In genomic region chr3:52536369-52537164, GRCh38 we compare ENCODE assay signal across 1 cellular context.
TF ChIP-seq lines count a peak whose summit lies in the region.

Gene UQCC5, plus strand, starts transcription at chr3:52536605. Its CDS starts 151 bp downstream, at chr3:52536756.

TF ChIP-seq in K562, 482 proteins besides CTCF, POLR2A, EP300 and RAD21 (continued from another document and continues in another):
- TF ChIP-seq MGA (IDR thresholded peaks at IDR 0.05) (peak; percentile 60), SMARCE1 (IDR thresholded peaks at IDR 0.05) (0 out of 2 replicates have a peak, but pooled peaks have one; percentile 15), USF2 (CRISPR knock-in tag; IDR thresholded peaks at IDR 0.05) (peak; percentile 91), ETV1 (tag; conservative IDR thresholded peaks at IDR 0.05; ENCODE audit: low read depth) (peak; percentile 70), MXI1 (IDR thresholded peaks at IDR 0.05; ENCODE audit: low read depth, low read length) (peak; percentile 89), ETV5 (CRISPR knock-in tag; IDR thresholded peaks at IDR 0.05; ENCODE audit: low read depth) (0 out of 2 replicates have a peak, but pooled peaks have one; percentile 41), POLR2B (IDR thresholded peaks at IDR 0.05; ENCODE audit: low read depth, partially characterized antibody) (peak; percentile 84), TGIF2 (CRISPR knock-in tag; IDR thresholded peaks at IDR 0.05) (no peak), ZNF696 (CRISPR knock-in tag; conservative IDR thresholded peaks at IDR 0.05) (no peak), NR1H2 (CRISPR knock-in tag; IDR thresholded peaks at IDR 0.05) (no peak), KLF13 (tag; IDR thresholded peaks at IDR 0.05; ENCODE audit: borderline replicate concordance, low read depth) (peak; percentile 79; the same call in 1 of the 2 replicates), ZNF316 (IDR thresholded peaks at IDR 0.05) (no peak), RBM39 (optimal IDR thresholded peaks at IDR 0.05; ENCODE audit: low read depth, low read length) (no peak), ZNF76 (CRISPR knock-in tag; IDR thresholded peaks at IDR 0.05; ENCODE audit: borderline replicate concordance) (no peak), MAZ (CRISPR knock-in tag; conservative IDR thresholded peaks at IDR 0.05 in 1 of 2, IDR thresholded peaks at IDR 0.05 in 1 of 2) (peak; percentile 33 to 78), CREM (IDR thresholded peaks at IDR 0.05; ENCODE audit: low read depth) (peak; percentile 67)
- TF ChIP-seq, protein P1, sequence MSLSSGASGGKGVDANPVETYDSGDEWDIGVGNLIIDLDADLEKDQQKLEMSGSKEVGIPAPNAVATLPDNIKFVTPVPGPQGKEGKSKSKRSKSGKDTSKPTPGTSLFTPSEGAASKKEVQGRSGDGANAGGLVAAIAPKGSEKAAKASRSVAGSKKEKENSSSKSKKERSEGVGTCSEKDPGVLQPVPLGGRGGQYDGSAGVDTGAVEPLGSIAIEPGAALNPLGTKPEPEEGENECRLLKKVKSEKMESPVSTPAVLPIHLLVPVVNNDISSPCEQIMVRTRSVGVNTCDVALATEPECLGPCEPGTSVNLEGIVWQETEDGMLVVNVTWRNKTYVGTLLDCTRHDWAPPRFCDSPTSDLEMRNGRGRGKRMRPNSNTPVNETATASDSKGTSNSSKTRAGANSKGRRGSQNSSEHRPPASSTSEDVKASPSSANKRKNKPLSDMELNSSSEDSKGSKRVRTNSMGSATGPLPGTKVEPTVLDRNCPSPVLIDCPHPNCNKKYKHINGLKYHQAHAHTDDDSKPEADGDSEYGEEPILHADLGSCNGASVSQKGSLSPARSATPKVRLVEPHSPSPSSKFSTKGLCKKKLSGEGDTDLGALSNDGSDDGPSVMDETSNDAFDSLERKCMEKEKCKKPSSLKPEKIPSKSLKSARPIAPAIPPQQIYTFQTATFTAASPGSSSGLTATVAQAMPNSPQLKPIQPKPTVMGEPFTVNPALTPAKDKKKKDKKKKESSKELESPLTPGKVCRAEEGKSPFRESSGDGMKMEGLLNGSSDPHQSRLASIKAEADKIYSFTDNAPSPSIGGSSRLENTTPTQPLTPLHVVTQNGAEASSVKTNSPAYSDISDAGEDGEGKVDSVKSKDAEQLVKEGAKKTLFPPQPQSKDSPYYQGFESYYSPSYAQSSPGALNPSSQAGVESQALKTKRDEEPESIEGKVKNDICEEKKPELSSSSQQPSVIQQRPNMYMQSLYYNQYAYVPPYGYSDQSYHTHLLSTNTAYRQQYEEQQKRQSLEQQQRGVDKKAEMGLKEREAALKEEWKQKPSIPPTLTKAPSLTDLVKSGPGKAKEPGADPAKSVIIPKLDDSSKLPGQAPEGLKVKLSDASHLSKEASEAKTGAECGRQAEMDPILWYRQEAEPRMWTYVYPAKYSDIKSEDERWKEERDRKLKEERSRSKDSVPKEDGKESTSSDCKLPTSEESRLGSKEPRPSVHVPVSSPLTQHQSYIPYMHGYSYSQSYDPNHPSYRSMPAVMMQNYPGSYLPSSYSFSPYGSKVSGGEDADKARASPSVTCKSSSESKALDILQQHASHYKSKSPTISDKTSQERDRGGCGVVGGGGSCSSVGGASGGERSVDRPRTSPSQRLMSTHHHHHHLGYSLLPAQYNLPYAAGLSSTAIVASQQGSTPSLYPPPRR (CRISPR knock-in tag; IDR thresholded peaks at IDR 0.05; ENCODE audit: borderline replicate concordance) = peak; percentile 66; the same call in 1 of the 2 replicates
- TF ChIP-seq, protein P2, sequence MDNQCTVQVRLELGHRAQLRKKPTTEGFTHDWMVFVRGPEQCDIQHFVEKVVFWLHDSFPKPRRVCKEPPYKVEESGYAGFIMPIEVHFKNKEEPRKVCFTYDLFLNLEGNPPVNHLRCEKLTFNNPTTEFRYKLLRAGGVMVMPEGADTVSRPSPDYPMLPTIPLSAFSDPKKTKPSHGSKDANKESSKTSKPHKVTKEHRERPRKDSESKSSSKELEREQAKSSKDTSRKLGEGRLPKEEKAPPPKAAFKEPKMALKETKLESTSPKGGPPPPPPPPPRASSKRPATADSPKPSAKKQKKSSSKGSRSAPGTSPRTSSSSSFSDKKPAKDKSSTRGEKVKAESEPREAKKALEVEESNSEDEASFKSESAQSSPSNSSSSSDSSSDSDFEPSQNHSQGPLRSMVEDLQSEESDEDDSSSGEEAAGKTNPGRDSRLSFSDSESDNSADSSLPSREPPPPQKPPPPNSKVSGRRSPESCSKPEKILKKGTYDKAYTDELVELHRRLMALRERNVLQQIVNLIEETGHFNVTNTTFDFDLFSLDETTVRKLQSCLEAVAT (IDR thresholded peaks at IDR 0.05) = peak in 1 of 2 experiments; percentile 89; a peak in 2 of 4 replicates
- TF ChIP-seq, protein P3, sequence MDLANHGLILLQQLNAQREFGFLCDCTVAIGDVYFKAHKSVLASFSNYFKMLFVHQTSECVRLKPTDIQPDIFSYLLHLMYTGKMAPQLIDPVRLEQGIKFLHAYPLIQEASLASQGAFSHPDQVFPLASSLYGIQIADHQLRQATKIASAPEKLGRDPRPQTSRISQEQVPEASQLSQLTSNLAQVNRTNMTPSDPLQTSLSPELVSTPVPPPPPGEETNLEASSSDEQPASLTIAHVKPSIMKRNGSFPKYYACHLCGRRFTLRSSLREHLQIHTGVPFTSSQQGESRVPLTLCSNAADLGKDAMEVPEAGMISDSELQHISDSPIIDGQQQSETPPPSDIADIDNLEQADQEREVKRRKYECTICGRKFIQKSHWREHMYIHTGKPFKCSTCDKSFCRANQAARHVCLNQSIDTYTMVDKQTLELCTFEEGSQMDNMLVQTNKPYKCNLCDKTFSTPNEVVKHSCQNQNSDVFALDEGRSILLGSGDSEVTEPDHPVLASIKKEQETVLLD (IDR thresholded peaks at IDR 0.05) = peak; percentile 57; the same call in 1 of the 2 replicates
